In the genomic region with DNA sequence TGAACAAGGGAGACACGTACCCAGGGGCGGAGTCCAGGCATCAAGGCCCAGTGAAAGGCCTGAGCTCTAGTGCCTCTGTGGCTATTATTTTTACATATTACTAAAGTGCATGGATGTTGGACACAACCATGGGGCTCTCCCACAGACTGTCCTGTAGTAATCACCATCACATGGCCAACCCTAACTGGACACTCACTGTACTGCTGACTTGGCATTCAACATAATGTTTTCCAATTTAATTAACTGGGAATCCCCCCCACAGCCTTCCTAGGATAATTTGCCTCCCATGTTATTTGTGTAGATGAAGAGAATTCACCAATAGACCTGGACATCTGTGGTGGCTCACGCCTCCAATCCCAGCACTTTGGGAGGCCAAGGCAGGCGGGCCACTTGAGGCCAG, we compare ENCODE assay signal across 22 cellular contexts. TPM values are rescaled to one million over a fixed set of nuclear protein-coding genes. Genes with fewer than 3 reads are reported as not detected.
DNase-seq lines count a peak whose midpoint lies in the region; ATAC-seq, FAIRE-seq and TF ChIP-seq lines count a peak whose summit lies in the region.
"Had no signal": no experiment of that assay in that cellular context is flagged by ENCODE, and none has a peak within 500 bp of the region (broad histone marks: within the 10 kb centered on the region; RNA-seq: fewer than 3 reads in every experiment).

No MANE protein-coding gene starts in this region.

- ATAC-seq in HepG2 (0 out of 3 replicates have a peak, but pooled peaks have one; percentile 23), right lobe of liver (no peak), IMR-90 (ENCODE audit: low read depth) (no peak)
- ATAC-seq: CD8-positive, alpha-beta T cell had no signal

- 0 out of 2 replicates have a peak, but pooled peaks cover 2% of the 10 kb centered on the region for H4K20me1 ChIP-seq in HepG2 (ENCODE audit: insufficient read depth, low read length)
- no peaks in the 10 kb centered on the region for H4K20me1 ChIP-seq in IMR-90 (ENCODE audit: insufficient read depth, low read length)

- H3K18ac ChIP-seq in IMR-90 (ENCODE audit: low read depth, low read length), result no peak overlapping the region

- H3K23ac ChIP-seq in IMR-90 (ENCODE audit: low read depth, low read length), result no peak overlapping the region

- dilution Hi-C loops in IMR-90 (cut with HindIII; ENCODE audit: low sequenced_read_pairs, unreplicated experiment), result no loop called here

- POLR2A ChIA-PET in HepG2 (lab: Yijun Ruan, JAX), result no interaction called here
- POLR2A ChIA-PET in IMR-90 (lab: Charles Lee; ENCODE audit: unreplicated experiment), result no interaction called here

- H3K4me1 ChIP-seq in HepG2 (ENCODE audit: insufficient read depth, low read length) (no peaks in the 10 kb centered on the region), right lobe of liver (peaks cover 0 to 11% (median 2%) of the 10 kb centered on the region in 4 donors), IMR-90 (ENCODE audit: control insufficient read depth, insufficient read depth, low read length) (no peaks in the 10 kb centered on the region), thyroid gland (peaks cover 0 to 5% of the 10 kb centered on the region in 2 donors)
- H3K4me1 ChIP-seq: Caco-2 had no signal

- TF ChIP-seq RAD21 in HepG2 (CRISPR knock-in tag; IDR thresholded peaks at IDR 0.05) (no peak), IMR-90 (IDR thresholded peaks at IDR 0.05; ENCODE audit: low read length) (no peak)

- no peaks in the 10 kb centered on the region for H3K9me3 Mint-ChIP-seq in nephron
- H3K9me3 Mint-ChIP-seq: CD4-positive, alpha-beta T cell; CD8-positive, alpha-beta T cell had no signal

- 99% methylated on average over 4 of the region's 4 CpGs for WGBS in HepG2 (ENCODE audit: low lambda C conversion rate)
- 83% methylated on average over 2 of the region's 4 CpGs for WGBS in right lobe of liver (ENCODE audit: insufficient coverage, low coverage, low lambda C conversion rate, missing lambda C conversion rate)
- WGBS in IMR-90 (ENCODE audit: extremely low coverage in 2 of 2, insufficient read length in 1 of 2), 2 experiments, result no CpG with 5 or more reads among the region's 4 CpGs
- 97 to 100% methylated on average over 4 of the region's 4 CpGs for WGBS in thyroid gland, 2 donors

- BruUV-seq in HepG2 (replicated peaks; lab: Mats Ljungman, UMichigan) (no TSS peak), IMR-90 (replicated peaks; lab: Mats Ljungman, UMichigan) (no TSS peak)

- intact Hi-C loops in HepG2 (cut with micrococcal nuclease; ENCODE audit: unreplicated experiment) (no loop called here), right lobe of liver (cut with DNase I) (no loop called here), IMR-90 (cut with micrococcal nuclease) (no loop called here), thyroid gland (cut with DNase I) (no loop called here)

- H3K27ac ChIP-seq in HepG2 (ENCODE audit: extremely low read length, insufficient read depth, low read length) (no peak overlapping the region), right lobe of liver (no peak overlapping the region), IMR-90 (ENCODE audit: insufficient read depth, low read length) (no peak overlapping the region), thyroid gland (no peak overlapping the region)
- H3K27ac ChIP-seq: BLaER1 treated with 17β-estradiol and CSF1 and Interleukin-3, amounts not matched to agents 10 nM and 100 nM; C4-2B had no signal

- H3K4ac ChIP-seq in IMR-90 (ENCODE audit: low read depth, low read length), result no peak overlapping the region

- no peak for TF ChIP-seq POLR2A in HepG2 (IDR thresholded peaks at IDR 0.05; ENCODE audit: insufficient read depth in 1 of 2, low read depth in 2 of 2, low read length in 2 of 2)
- TF ChIP-seq POLR2A in right lobe of liver (IDR thresholded peaks at IDR 0.05), result no peak
- TF ChIP-seq POLR2A in IMR-90 (IDR thresholded peaks at IDR 0.05; ENCODE audit: low read depth, low read length), result no peak
- TF ChIP-seq POLR2A in thyroid gland (IDR thresholded peaks at IDR 0.05), result no peak

- TF ChIP-seq EP300 in HepG2 (IDR thresholded peaks at IDR 0.05; ENCODE audit: low read depth in 2 of 2, low read length in 2 of 2) (no peak), HepG2 (CRISPR knock-in tag; IDR thresholded peaks at IDR 0.05; ENCODE audit: borderline replicate concordance) (no peak)

- no peak overlapping the region for H3K4me2 ChIP-seq in HepG2 (ENCODE audit: low read depth, low read length)
- H3K4me2 ChIP-seq in IMR-90 (ENCODE audit: low read depth, low read length), result no peak overlapping the region
- H3K4me2 ChIP-seq: BLaER1 treated with 17β-estradiol and CSF1 and Interleukin-3, amounts not matched to agents 10 nM and 100 nM had no signal

- H3K79me2 ChIP-seq in HepG2 (ENCODE audit: insufficient read depth, low read length), result no peaks in the 10 kb centered on the region

- H3K36me3 ChIP-seq in HepG2 (replicated peaks in 1 of 2; ENCODE audit: control insufficient read depth in 1 of 2, insufficient read depth in 2 of 2, low read length in 2 of 2) (peaks cover 58 to 82% of the 10 kb centered on the region in 2 experiments), right lobe of liver (peaks cover 0 to 62% (median 21%) of the 10 kb centered on the region in 4 donors), IMR-90 (ENCODE audit: control insufficient read depth, insufficient read depth, low read length) (peaks cover 45% of the 10 kb centered on the region), thyroid gland (peaks cover 45 to 65% of the 10 kb centered on the region in 2 donors)

- no peak for FAIRE-seq in HepG2 (lab: Jason Lieb, UNC)
- FAIRE-seq: A204.1, D721Med, G401.6, GM12891, GM19239 had no signal

- no peak overlapping the region for H4K5ac ChIP-seq in IMR-90 (ENCODE audit: low read depth, low read length)

- peaks cover 56% of the 10 kb centered on the region for H3K36me3 Mint-ChIP-seq in nephron (ENCODE audit: low read depth)

- H3K27ac Mint-ChIP-seq in nephron, result peak overlapping the region in 2 of 3 experiments; percentile 72 to 86
- H3K27ac Mint-ChIP-seq: B cell; CD4-positive, alpha-beta T cell; CD8-positive, alpha-beta T cell had no signal

- in situ Hi-C loops in HepG2 (cut with HindIII; ENCODE audit: extremely low pct_ligation_motif_present, low pct_unique_long_range_greater_than_20kb) (no loop called here), IMR-90 (cut with MboI; ENCODE audit: low sequenced_read_pairs) (no loop called here)

- H2BK15ac ChIP-seq in IMR-90 (ENCODE audit: low read depth, low read length), result no peak overlapping the region

- H3K79me1 ChIP-seq in IMR-90 (ENCODE audit: low read depth in 1 of 2, low read length in 2 of 2), result peaks cover 15% of the 10 kb centered on the region in 2 experiments; a peak in 2 of 4 replicates

- H2AK9ac ChIP-seq in IMR-90 (replicated peaks; ENCODE audit: low read depth, low read length, poor library complexity), result no peak overlapping the region

- H2AFZ ChIP-seq in HepG2 (ENCODE audit: low read length) (no peak overlapping the region), IMR-90 (replicated peaks; ENCODE audit: low read length, poor library complexity) (no peak overlapping the region)

- no peak overlapping the region for H2AK5ac ChIP-seq in IMR-90 (ENCODE audit: low read depth, low read length)

- TF ChIP-seq CTCF in HepG2 (CRISPR knock-in tag; IDR thresholded peaks at IDR 0.05) (no peak), right lobe of liver (IDR thresholded peaks at IDR 0.05) (no peak), IMR-90 (conservative IDR thresholded peaks at IDR 0.05; ENCODE audit: low read depth, low read length) (no peak), nephron (IDR thresholded peaks at IDR 0.05; ENCODE audit: unreplicated experiment in 3 of 3) (no peak), thyroid gland (IDR thresholded peaks at IDR 0.05) (no peak)

- no peak overlapping the region for H3K56ac ChIP-seq in IMR-90 (ENCODE audit: extremely low read depth, insufficient read depth, low read length)

- H2BK120ac ChIP-seq in IMR-90 (ENCODE audit: low read depth, low read length), result no peak overlapping the region

- H3K27me3 ChIP-seq in HepG2 (ENCODE audit: control insufficient read depth in 1 of 2, insufficient read depth in 2 of 2, low read length in 2 of 2) (no peaks in the 10 kb centered on the region), right lobe of liver (no peaks in the 10 kb centered on the region), IMR-90 (ENCODE audit: control insufficient read depth, insufficient read depth, low read length) (no peaks in the 10 kb centered on the region), thyroid gland (no peaks in the 10 kb centered on the region)
- H3K27me3 ChIP-seq: BLaER1 treated with 17β-estradiol and CSF1 and Interleukin-3, amounts not matched to agents 10 nM and 100 nM had no signal

- no peak overlapping the region for H4K8ac ChIP-seq in IMR-90 (ENCODE audit: low read depth in 2 of 2, low read length in 2 of 2)

- H3K9me3 ChIP-seq in HepG2 (ENCODE audit: low read length), result no peaks in the 10 kb centered on the region
- no peaks in the 10 kb centered on the region for H3K9me3 ChIP-seq in right lobe of liver
- no peaks in the 10 kb centered on the region for H3K9me3 ChIP-seq in IMR-90 (ENCODE audit: control insufficient read depth, insufficient read depth, low read length)
- H3K9me3 ChIP-seq in thyroid gland, result no peaks in the 10 kb centered on the region
- H3K9me3 ChIP-seq: BLaER1 treated with 17β-estradiol and CSF1 and Interleukin-3, amounts not matched to agents 10 nM and 100 nM; Caco-2 had no signal

- CTCF ChIA-PET in HepG2 (lab: Yijun Ruan, JAX; ENCODE audit: low intra/inter-chr PET ratio, low total read pairs), result no interaction called here
- CTCF ChIA-PET in IMR-90 (lab: Yijun Ruan, JAX), result interaction anchor here (0.6 kb wide), 1 partner anchor 51 kb away, joined by 3 read pairs; no protein-coding TSS in a partner anchor

- H3K14ac ChIP-seq in IMR-90 (replicated peaks; ENCODE audit: low read depth, low read length), result no peak overlapping the region

- H3K4me3 ChIP-seq in HepG2 (replicated peaks in 1 of 3; ENCODE audit: insufficient read depth in 1 of 3, low read depth in 2 of 3, low read length in 3 of 3) (no peak overlapping the region), right lobe of liver (no peak overlapping the region), IMR-90 (ENCODE audit: insufficient read depth, low read depth, low read length) (no peak overlapping the region), thyroid gland (replicated peaks in 1 of 3) (no peak overlapping the region)
- H3K4me3 ChIP-seq: BLaER1 treated with 17β-estradiol and CSF1 and Interleukin-3, amounts not matched to agents 10 nM and 100 nM had no signal

- H4K91ac ChIP-seq in IMR-90 (ENCODE audit: insufficient read depth, low read depth, low read length), result no peak overlapping the region

- H2BK5ac ChIP-seq in IMR-90 (ENCODE audit: low read depth, low read length, poor library complexity, severe bottlenecking), result no peak overlapping the region

- no peaks in the 10 kb centered on the region for H3K4me1 Mint-ChIP-seq in nephron
- H3K4me1 Mint-ChIP-seq: B cell had no signal

- H3K27me3 Mint-ChIP-seq in nephron (ENCODE audit: low read depth), result no peaks in the 10 kb centered on the region
- H3K27me3 Mint-ChIP-seq: B cell; CD4-positive, alpha-beta T cell had no signal

- H3K9ac ChIP-seq in HepG2 (ENCODE audit: insufficient read depth, low read depth, low read length), result no peak overlapping the region
- no peak overlapping the region for H3K9ac ChIP-seq in IMR-90 (ENCODE audit: low read depth, low read length)
- H3K9ac ChIP-seq: BLaER1 treated with 17β-estradiol and CSF1 and Interleukin-3, amounts not matched to agents 10 nM and 100 nM had no signal

- no peak overlapping the region for H2BK20ac ChIP-seq in IMR-90 (ENCODE audit: low read depth, low read length)

- DNase-seq in HepG2 (ENCODE audit: low spot score), result no peak
- no peak for DNase-seq in right lobe of liver
- DNase-seq in IMR-90, result no peak
- no peak for DNase-seq in thyroid gland
- DNase-seq in NCI-H187 treated with DMSO at 0.1 percent for 48 hours (lab: John Stamatoyannopoulos, UW), result no peak
- DNase-seq: 8988T; AML-193; Caco-2; Calu3; CD4-positive, alpha-beta T cell; CD8-positive, alpha-beta T cell; DMS79 treated with DMSO at 0.1 percent for 48 hours; GF-D8 had no signal

- no peaks in the 10 kb centered on the region for H3K9me1 ChIP-seq in IMR-90 (ENCODE audit: insufficient read depth, low read length)

- no peak overlapping the region for H3K4me3 Mint-ChIP-seq in nephron
- H3K4me3 Mint-ChIP-seq: B cell; CD4-positive, alpha-beta T cell; CD8-positive, alpha-beta T cell had no signal

RNA-seq across cellular contexts. Expression of gene ARFGEF2, which starts 34.5 kb away (rescaled TPM):
- total RNA-seq in HepG2 (2016; rRNA removed; fragmentation: Illumina TruSeq; extraction: Trizol) (60.8 and 89.4 TPM in 2 replicates), right lobe of liver (10 to 100 TPM; 23.4 to 30.0 (median 26.9) TPM), IMR-90 (2012; rRNA removed) (39.1 and 40.5 TPM in 2 replicates), thyroid gland (100 to 1,000 TPM in 2 of 4 donors, 10 to 100 TPM in 2; 92.3 to 131 (median 101) TPM)
- total RNA-seq in HepG2 (2016; cell fraction: cytosol; rRNA removed; fragmentation: Illumina TruSeq; extraction: Trizol; ENCODE audit: low read depth), result 12.9 and 14.8 TPM in 2 replicates
- 57.7 and 87.7 TPM in 2 replicates for total RNA-seq in HepG2 (2016; cell fraction: insoluble cytoplasmic fraction; rRNA removed; fragmentation: Illumina TruSeq; extraction: Trizol)
- total RNA-seq in HepG2 (2016; cell fraction: membrane; rRNA removed; fragmentation: Illumina TruSeq; extraction: Trizol), result 22.8 and 23.2 TPM in 2 replicates
- 61.8 and 69.9 TPM in 2 replicates for total RNA-seq in HepG2 (2016; cell fraction: nucleus; rRNA removed; fragmentation: Illumina TruSeq; extraction: Trizol)
- polyA plus RNA-seq in HepG2 (2011; rRNA removed) (44.0 and 44.6 TPM in 2 replicates), IMR-90 (2012; rRNA removed) (8.4 and 10.3 TPM in 2 replicates)
- polyA plus RNA-seq in HepG2 (2011; cell fraction: cytosol; rRNA removed), result 26.6 and 34.6 TPM in 2 replicates
- 49.9 and 56.4 TPM in 2 replicates for polyA plus RNA-seq in HepG2 (2011; cell fraction: nucleus; rRNA removed)
- 42.2 and 43.8 TPM in 2 replicates for polyA plus RNA-seq in HepG2 (2012)
- 1.1 TPM in 2 replicates for polyA plus RNA-seq in HepG2 (2016; cell fraction: cytosol; fragmentation: Illumina TruSeq; extraction: Trizol; ENCODE audit: low read depth)
- polyA plus RNA-seq in HepG2 (2016; cell fraction: insoluble cytoplasmic fraction; fragmentation: Illumina TruSeq; extraction: Trizol; ENCODE audit: low read depth), result 38.0 and 39.6 TPM in 2 replicates
- 3.0 and 3.5 TPM in 2 replicates for polyA plus RNA-seq in HepG2 (2016; cell fraction: membrane; fragmentation: Illumina TruSeq; extraction: Trizol; ENCODE audit: low read depth)
- 60.6 and 68.6 TPM in 2 replicates for polyA plus RNA-seq in HepG2 (2016; cell fraction: nucleus; fragmentation: Illumina TruSeq; extraction: Trizol; ENCODE audit: insufficient read depth, low read depth)
- 69.3 and 130 TPM in 2 replicates for polyA minus RNA-seq in HepG2 (2011; rRNA and poly(A)+ RNA removed; ENCODE audit: low replicate concordance)
- polyA minus RNA-seq in HepG2 (2011; cell fraction: cytosol; rRNA and poly(A)+ RNA removed), result 69.6 and 83.1 TPM in 2 replicates
- 96.2 and 117 TPM in 2 replicates for polyA minus RNA-seq in HepG2 (2011; cell fraction: nucleus; rRNA and poly(A)+ RNA removed)
- 3.0 and 4.6 TPM in 2 replicates for polyA plus RNA-seq in IMR-90 (2012; cell fraction: cytosol; rRNA removed)
- polyA plus RNA-seq in IMR-90 (2012; cell fraction: nucleus; rRNA removed; ENCODE audit: low replicate concordance), result 6.2 and 20.1 TPM in 2 replicates
